9 cellular contexts compared by ENCODE assay signal in the genomic region with DNA sequence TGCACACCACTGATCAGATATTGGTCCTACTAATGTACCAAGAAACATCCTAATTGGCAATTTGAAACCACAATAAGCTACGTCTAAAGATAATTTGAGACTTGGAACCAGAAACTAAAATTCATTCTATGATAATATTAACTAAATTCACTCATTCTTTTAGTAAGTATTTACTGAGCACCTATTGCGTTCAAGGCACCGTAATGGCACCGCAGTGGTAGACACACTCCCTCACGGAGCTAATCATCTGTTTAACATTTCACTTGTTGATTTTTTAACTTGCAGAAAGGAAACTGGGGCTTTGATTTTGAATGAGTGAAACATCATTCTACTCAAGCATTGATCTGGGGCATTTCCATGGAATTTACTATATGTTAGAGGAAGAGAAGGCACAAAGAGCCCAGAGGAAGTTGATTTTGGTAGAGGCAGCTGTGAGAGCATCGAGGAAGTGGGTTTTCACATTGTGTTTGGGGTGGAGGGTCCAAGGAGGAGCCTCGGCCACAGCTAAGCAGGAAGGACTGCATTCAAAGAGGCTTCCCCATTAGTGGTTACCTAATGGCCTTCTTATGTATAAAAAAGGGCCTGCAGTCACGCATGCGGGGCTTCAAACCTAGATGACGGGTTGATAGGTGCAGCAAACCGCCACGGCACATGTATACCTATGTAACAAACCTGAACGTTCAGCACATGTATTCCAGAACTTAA. TPM values are rescaled to one million over a fixed set of nuclear protein-coding genes. Genes with fewer than 3 reads are reported as not detected.
DNase-seq lines count a peak whose midpoint lies in the region; ATAC-seq and TF ChIP-seq lines count a peak whose summit lies in the region.
"Had no signal": no experiment of that assay in that cellular context is flagged by ENCODE, and none has a peak within 500 bp of the region (broad histone marks: within the 10 kb centered on the region; RNA-seq: fewer than 3 reads in every experiment).

No MANE protein-coding gene starts in this region.

- H3K4me1 ChIP-seq in heart right ventricle (peaks cover 15 to 100% (median 95%) of the 10 kb centered on the region in 9 donors), upper lobe of right lung (peaks cover 93% of the 10 kb centered on the region)

- DNase-seq in stimulated activated CD4-positive, alpha-beta T cell treated with anti-CD3 and anti-CD28 coated beads, Interleukin-15, amount 100 ng/mL, for 24 hours, result peak; percentile 30
- no peak for DNase-seq in stimulated activated CD4-positive, alpha-beta T cell treated with anti-CD3 and anti-CD28 coated beads, Interleukin-2, amount 100 ng/mL, for 24 hours
- DNase-seq in UCSD-AML1 (lab: John Stamatoyannopoulos, UW; ENCODE audit: unreplicated experiment), result peak; percentile 42
- DNase-seq in heart right ventricle, result no peak
- no peak for DNase-seq in upper lobe of right lung
- no peak for DNase-seq in NCI-H526 treated with DMSO at 0.1 percent for 48 hours (lab: John Stamatoyannopoulos, UW)
- DNase-seq in NCI-H146 treated with DMSO at 0.1 percent for 48 hours (lab: John Stamatoyannopoulos, UW; ENCODE audit: unreplicated experiment), result no peak
- no peak for DNase-seq in NCI-H69 (lab: John Stamatoyannopoulos, UW)

- H3K27ac ChIP-seq in heart right ventricle (peak overlapping the region in 8 of 10 donors; percentile 18 to 95 (median 50)), upper lobe of right lung (peak overlapping the region; percentile 65)
- H3K27ac ChIP-seq: cardiac muscle cell had no signal

- H3K27me3 ChIP-seq in heart right ventricle (no peaks in the 10 kb centered on the region), upper lobe of right lung (no peaks in the 10 kb centered on the region)
- H3K27me3 ChIP-seq: cardiac muscle cell had no signal

- TF ChIP-seq CTCF in heart right ventricle (IDR thresholded peaks at IDR 0.05), result no peak
- no peak for TF ChIP-seq CTCF in upper lobe of right lung (IDR thresholded peaks at IDR 0.05)

- ATAC-seq in heart right ventricle (peak in 4 of 8 donors; percentile 25 to 36 (median 28)), upper lobe of right lung (peak; percentile 48)

- H3K36me3 ChIP-seq in heart right ventricle, result peaks cover 0 to 6% (median 0%) of the 10 kb centered on the region in 9 donors
- no peaks in the 10 kb centered on the region for H3K36me3 ChIP-seq in upper lobe of right lung
- H3K36me3 ChIP-seq: cardiac muscle cell had no signal

- 65 to 73% methylated on average over 13 of the region's 13 CpGs for WGBS in heart right ventricle, 2 donors

- H3K4me3 ChIP-seq in heart right ventricle, result peak overlapping the region in 1 of 10 donors; percentile 21
- H3K4me3 ChIP-seq in upper lobe of right lung, result no peak overlapping the region
- H3K4me3 ChIP-seq: cardiac muscle cell had no signal

- no peaks in the 10 kb centered on the region for H3K9me3 ChIP-seq in heart right ventricle
- no peaks in the 10 kb centered on the region for H3K9me3 ChIP-seq in upper lobe of right lung

- intact Hi-C loops in heart right ventricle (cut with DNase I), result loop anchor here in 6 of 10 donors (5.0 to 10.0 kb wide), 4 partner anchors 58 to 75 kb away; no protein-coding TSS in a partner anchor
- intact Hi-C loops in upper lobe of right lung (cut with DNase I), result loop anchor here (10.0 kb wide), 1 partner anchor 58 kb away; no protein-coding TSS in a partner anchor

RNA-seq across cellular contexts. Expression of gene RAPGEF1, which starts 7.1 kb away (rescaled TPM):
- 100 to 1,000 TPM in 7 of 10 donors, 10 to 100 TPM in 3; 84.0 to 135 (median 120) TPM for total RNA-seq in heart right ventricle
- polyA plus RNA-seq in heart right ventricle, result 10 to 100 TPM; 39.6 to 39.9 TPM
- 144 TPM for total RNA-seq in upper lobe of right lung

Comparison
In these comparisons a context has a peak if more than half of its experiments do, and no peak if none do; other contexts are left out.
1. DNase-seq: peak in stimulated activated CD4-positive, alpha-beta T cell treated with anti-CD3 and anti-CD28 coated beads, Interleukin-15, amount 100 ng/mL, for 24 hours (single experiment) and UCSD-AML1 (single experiment); none in stimulated activated CD4-positive, alpha-beta T cell treated with anti-CD3 and anti-CD28 coated beads, Interleukin-2, amount 100 ng/mL, for 24 hours (0 of 2), heart right ventricle (0 of 2), upper lobe of right lung (single experiment), NCI-H526 treated with DMSO at 0.1 percent for 48 hours (single experiment), NCI-H146 treated with DMSO at 0.1 percent for 48 hours (single experiment) and NCI-H69 (single experiment).